Comparison of ENCODE assay signal across 1 cellular context in genomic region chr3:129628169-129628522, GRCh38.
TF ChIP-seq lines count a peak whose summit lies in the region.

No MANE protein-coding gene starts in this region.

TF ChIP-seq in H1, 55 proteins besides CTCF, POLR2A, EP300 and RAD21 (continued from another document):
- TF ChIP-seq, protein P1, sequence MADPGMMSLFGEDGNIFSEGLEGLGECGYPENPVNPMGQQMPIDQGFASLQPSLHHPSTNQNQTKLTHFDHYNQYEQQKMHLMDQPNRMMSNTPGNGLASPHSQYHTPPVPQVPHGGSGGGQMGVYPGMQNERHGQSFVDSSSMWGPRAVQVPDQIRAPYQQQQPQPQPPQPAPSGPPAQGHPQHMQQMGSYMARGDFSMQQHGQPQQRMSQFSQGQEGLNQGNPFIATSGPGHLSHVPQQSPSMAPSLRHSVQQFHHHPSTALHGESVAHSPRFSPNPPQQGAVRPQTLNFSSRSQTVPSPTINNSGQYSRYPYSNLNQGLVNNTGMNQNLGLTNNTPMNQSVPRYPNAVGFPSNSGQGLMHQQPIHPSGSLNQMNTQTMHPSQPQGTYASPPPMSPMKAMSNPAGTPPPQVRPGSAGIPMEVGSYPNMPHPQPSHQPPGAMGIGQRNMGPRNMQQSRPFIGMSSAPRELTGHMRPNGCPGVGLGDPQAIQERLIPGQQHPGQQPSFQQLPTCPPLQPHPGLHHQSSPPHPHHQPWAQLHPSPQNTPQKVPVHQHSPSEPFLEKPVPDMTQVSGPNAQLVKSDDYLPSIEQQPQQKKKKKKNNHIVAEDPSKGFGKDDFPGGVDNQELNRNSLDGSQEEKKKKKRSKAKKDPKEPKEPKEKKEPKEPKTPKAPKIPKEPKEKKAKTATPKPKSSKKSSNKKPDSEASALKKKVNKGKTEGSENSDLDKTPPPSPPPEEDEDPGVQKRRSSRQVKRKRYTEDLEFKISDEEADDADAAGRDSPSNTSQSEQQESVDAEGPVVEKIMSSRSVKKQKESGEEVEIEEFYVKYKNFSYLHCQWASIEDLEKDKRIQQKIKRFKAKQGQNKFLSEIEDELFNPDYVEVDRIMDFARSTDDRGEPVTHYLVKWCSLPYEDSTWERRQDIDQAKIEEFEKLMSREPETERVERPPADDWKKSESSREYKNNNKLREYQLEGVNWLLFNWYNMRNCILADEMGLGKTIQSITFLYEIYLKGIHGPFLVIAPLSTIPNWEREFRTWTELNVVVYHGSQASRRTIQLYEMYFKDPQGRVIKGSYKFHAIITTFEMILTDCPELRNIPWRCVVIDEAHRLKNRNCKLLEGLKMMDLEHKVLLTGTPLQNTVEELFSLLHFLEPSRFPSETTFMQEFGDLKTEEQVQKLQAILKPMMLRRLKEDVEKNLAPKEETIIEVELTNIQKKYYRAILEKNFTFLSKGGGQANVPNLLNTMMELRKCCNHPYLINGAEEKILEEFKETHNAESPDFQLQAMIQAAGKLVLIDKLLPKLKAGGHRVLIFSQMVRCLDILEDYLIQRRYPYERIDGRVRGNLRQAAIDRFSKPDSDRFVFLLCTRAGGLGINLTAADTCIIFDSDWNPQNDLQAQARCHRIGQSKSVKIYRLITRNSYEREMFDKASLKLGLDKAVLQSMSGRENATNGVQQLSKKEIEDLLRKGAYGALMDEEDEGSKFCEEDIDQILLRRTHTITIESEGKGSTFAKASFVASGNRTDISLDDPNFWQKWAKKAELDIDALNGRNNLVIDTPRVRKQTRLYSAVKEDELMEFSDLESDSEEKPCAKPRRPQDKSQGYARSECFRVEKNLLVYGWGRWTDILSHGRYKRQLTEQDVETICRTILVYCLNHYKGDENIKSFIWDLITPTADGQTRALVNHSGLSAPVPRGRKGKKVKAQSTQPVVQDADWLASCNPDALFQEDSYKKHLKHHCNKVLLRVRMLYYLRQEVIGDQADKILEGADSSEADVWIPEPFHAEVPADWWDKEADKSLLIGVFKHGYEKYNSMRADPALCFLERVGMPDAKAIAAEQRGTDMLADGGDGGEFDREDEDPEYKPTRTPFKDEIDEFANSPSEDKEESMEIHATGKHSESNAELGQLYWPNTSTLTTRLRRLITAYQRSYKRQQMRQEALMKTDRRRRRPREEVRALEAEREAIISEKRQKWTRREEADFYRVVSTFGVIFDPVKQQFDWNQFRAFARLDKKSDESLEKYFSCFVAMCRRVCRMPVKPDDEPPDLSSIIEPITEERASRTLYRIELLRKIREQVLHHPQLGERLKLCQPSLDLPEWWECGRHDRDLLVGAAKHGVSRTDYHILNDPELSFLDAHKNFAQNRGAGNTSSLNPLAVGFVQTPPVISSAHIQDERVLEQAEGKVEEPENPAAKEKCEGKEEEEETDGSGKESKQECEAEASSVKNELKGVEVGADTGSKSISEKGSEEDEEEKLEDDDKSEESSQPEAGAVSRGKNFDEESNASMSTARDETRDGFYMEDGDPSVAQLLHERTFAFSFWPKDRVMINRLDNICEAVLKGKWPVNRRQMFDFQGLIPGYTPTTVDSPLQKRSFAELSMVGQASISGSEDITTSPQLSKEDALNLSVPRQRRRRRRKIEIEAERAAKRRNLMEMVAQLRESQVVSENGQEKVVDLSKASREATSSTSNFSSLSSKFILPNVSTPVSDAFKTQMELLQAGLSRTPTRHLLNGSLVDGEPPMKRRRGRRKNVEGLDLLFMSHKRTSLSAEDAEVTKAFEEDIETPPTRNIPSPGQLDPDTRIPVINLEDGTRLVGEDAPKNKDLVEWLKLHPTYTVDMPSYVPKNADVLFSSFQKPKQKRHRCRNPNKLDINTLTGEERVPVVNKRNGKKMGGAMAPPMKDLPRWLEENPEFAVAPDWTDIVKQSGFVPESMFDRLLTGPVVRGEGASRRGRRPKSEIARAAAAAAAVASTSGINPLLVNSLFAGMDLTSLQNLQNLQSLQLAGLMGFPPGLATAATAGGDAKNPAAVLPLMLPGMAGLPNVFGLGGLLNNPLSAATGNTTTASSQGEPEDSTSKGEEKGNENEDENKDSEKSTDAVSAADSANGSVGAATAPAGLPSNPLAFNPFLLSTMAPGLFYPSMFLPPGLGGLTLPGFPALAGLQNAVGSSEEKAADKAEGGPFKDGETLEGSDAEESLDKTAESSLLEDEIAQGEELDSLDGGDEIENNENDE (IDR thresholded peaks at IDR 0.05; ENCODE audit: insufficient replicate concordance, low read length) = peak; percentile 27
- TF ChIP-seq TAF1 (IDR thresholded peaks at IDR 0.05; ENCODE audit: low read depth, low read length) = 0 out of 2 replicates have a peak, but pooled peaks have one; percentile 2
- TF ChIP-seq HDAC2 (IDR thresholded peaks at IDR 0.05; ENCODE audit: borderline replicate concordance in 1 of 2, low read depth in 2 of 2, low read length in 2 of 2) = no peak
- no peak for TF ChIP-seq SRF (IDR thresholded peaks at IDR 0.05; ENCODE audit: low read depth, low read length)
- peak; percentile 93 for TF ChIP-seq CEBPB (IDR thresholded peaks at IDR 0.05; ENCODE audit: low read depth, low read length)
- TF ChIP-seq KDM4A (IDR thresholded peaks at IDR 0.05; ENCODE audit: low read depth, low read length, severe bottlenecking) = no peak
